In genomic region chr5:172773481-172774469, GRCh38 we compare ENCODE assay signal across 8 cellular contexts. TPM values are rescaled to one million over a fixed set of nuclear protein-coding genes. Genes with fewer than 3 reads are reported as not detected.
DNase-seq lines count a peak whose midpoint lies in the region; ATAC-seq, FAIRE-seq and TF ChIP-seq lines count a peak whose summit lies in the region.

No MANE protein-coding gene starts in this region.

- no peak for TF ChIP-seq POLR2A in A549 (IDR thresholded peaks at IDR 0.05; ENCODE audit: low read length)

- DNase-seq in A549 (ENCODE audit: low read depth in 1 of 2, low spot score in 1 of 2) (no peak), LHCN-M2 (ENCODE audit: low read depth) (peak; percentile 53), choroid plexus epithelial cell (ENCODE audit: low read depth) (no peak), dermis blood vessel endothelial cell (no peak), NCI-H2227 (lab: John Stamatoyannopoulos, UW; ENCODE audit: unreplicated experiment) (no peak), 8988T (no peak)
- no peak for DNase-seq in natural killer cell treated with Interleukin-12 subunit alpha and Interleukin-12 subunit beta and Interleukin-15 and Interleukin-18, amount 100 ng/mL, for 72 hours (ENCODE audit: low spot score)

- peak overlapping the region; percentile 74 for H3K4me3 Mint-ChIP-seq in natural killer cell treated with Interleukin-12 subunit alpha and Interleukin-12 subunit beta and Interleukin-15 and Interleukin-18, amount 100 ng/mL, for 72 hours

- peaks cover 65% of the 10 kb centered on the region for H3K4me1 ChIP-seq in A549

- ATAC-seq in A549 (no peak), GM21825 (IDR thresholded peaks at IDR 0.05; ENCODE audit: unreplicated experiment) (no peak)
- no peak for ATAC-seq in natural killer cell treated with Interleukin-12 subunit alpha and Interleukin-12 subunit beta and Interleukin-15 and Interleukin-18, amount 100 ng/mL, for 72 hours

- TF ChIP-seq EP300 in A549 (IDR thresholded peaks at IDR 0.05), result no peak

- FAIRE-seq in A549 (lab: Jason Lieb, UNC), result no peak

- POLR2A ChIA-PET in A549 (lab: Yijun Ruan, JAX), result interaction anchor here (2.6 to 4.4 kb wide), 3 partner anchors 24 to 147 kb away, joined by 23 to 87 read pairs (median 24); no protein-coding TSS in a partner anchor

- peak overlapping the region; percentile 92 to 97 for H3K27ac Mint-ChIP-seq in natural killer cell treated with Interleukin-12 subunit alpha and Interleukin-12 subunit beta and Interleukin-15 and Interleukin-18, amount 100 ng/mL, for 72 hours

- no peaks in the 10 kb centered on the region for H3K9me3 ChIP-seq in A549

- peaks cover 65 to 70% of the 10 kb centered on the region in 2 donors for H3K4me1 Mint-ChIP-seq in natural killer cell treated with Interleukin-12 subunit alpha and Interleukin-12 subunit beta and Interleukin-15 and Interleukin-18, amount 100 ng/mL, for 72 hours (ENCODE audit: low read depth in 2 of 2)

- H3K4me3 ChIP-seq in A549 (no peak overlapping the region), choroid plexus epithelial cell (ENCODE audit: low read depth, low read length) (no peak overlapping the region)

- H3K27me3 Mint-ChIP-seq in natural killer cell treated with Interleukin-12 subunit alpha and Interleukin-12 subunit beta and Interleukin-15 and Interleukin-18, amount 100 ng/mL, for 72 hours, result no peaks in the 10 kb centered on the region

- peak overlapping the region; percentile 97 for H3K4me2 ChIP-seq in A549

- peak overlapping the region; percentile 97 to 100 for H3K27ac ChIP-seq in A549

- CTCF ChIA-PET in A549 (lab: Yijun Ruan, JAX), result interaction anchor here (0.8 to 8.7 kb wide), 14 partner anchors 11 to 158 kb away, joined by 3 to 131 read pairs (median 4); no protein-coding TSS in a partner anchor

- TF ChIP-seq RAD21 in A549 (conservative IDR thresholded peaks at IDR 0.05 in 1 of 2, IDR thresholded peaks at IDR 0.05 in 1 of 2), result no peak

- TF ChIP-seq CTCF in A549 (IDR thresholded peaks at IDR 0.05) (no peak), choroid plexus epithelial cell (conservative IDR thresholded peaks at IDR 0.05; ENCODE audit: low read depth, low read length) (peak; percentile 3)

- no peaks in the 10 kb centered on the region for H3K9me3 Mint-ChIP-seq in natural killer cell treated with Interleukin-12 subunit alpha and Interleukin-12 subunit beta and Interleukin-15 and Interleukin-18, amount 100 ng/mL, for 72 hours

- 84% methylated on average over 11 of the region's 11 CpGs for WGBS in A549 (ENCODE audit: missing lambda C conversion rate)

- no peaks in the 10 kb centered on the region for H3K36me3 Mint-ChIP-seq in natural killer cell treated with Interleukin-12 subunit alpha and Interleukin-12 subunit beta and Interleukin-15 and Interleukin-18, amount 100 ng/mL, for 72 hours

TF ChIP-seq in A549, 52 proteins besides CTCF, POLR2A, EP300 and RAD21:
- TF ChIP-seq HEYL (CRISPR knock-in tag; IDR thresholded peaks at IDR 0.05), result peak; percentile 37; the same call in 1 of the 2 replicates
- TF ChIP-seq FOSL2 (IDR thresholded peaks at IDR 0.05), result no peak
- TF ChIP-seq FOSL2 (CRISPR knock-in tag; IDR thresholded peaks at IDR 0.05), result no peak
- 0 out of 2 replicates have a peak, but pooled peaks have one; percentile 19 for TF ChIP-seq TFCP2L1 (CRISPR knock-in tag; IDR thresholded peaks at IDR 0.05)
- no peak for TF ChIP-seq JUN (IDR thresholded peaks at IDR 0.05)
- TF ChIP-seq CEBPB (IDR thresholded peaks at IDR 0.05), result no peak
- TF ChIP-seq ATOH8 (CRISPR knock-in tag; IDR thresholded peaks at IDR 0.05; ENCODE audit: low read depth), result peak; percentile 46; the same call in 1 of the 2 replicates
- TF ChIP-seq MYC (IDR thresholded peaks at IDR 0.05; ENCODE audit: borderline replicate concordance, low read length), result no peak
- TF ChIP-seq HOXB5 (CRISPR knock-in tag; IDR thresholded peaks at IDR 0.05), result peak; percentile 80
- TF ChIP-seq, protein P1, sequence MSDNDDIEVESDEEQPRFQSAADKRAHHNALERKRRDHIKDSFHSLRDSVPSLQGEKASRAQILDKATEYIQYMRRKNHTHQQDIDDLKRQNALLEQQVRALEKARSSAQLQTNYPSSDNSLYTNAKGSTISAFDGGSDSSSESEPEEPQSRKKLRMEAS (IDR thresholded peaks at IDR 0.05), result no peak
- TF ChIP-seq, protein P2, sequence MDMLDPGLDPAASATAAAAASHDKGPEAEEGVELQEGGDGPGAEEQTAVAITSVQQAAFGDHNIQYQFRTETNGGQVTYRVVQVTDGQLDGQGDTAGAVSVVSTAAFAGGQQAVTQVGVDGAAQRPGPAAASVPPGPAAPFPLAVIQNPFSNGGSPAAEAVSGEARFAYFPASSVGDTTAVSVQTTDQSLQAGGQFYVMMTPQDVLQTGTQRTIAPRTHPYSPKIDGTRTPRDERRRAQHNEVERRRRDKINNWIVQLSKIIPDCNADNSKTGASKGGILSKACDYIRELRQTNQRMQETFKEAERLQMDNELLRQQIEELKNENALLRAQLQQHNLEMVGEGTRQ (IDR thresholded peaks at IDR 0.05), result no peak
- TF ChIP-seq HOXB13 (CRISPR knock-in tag; IDR thresholded peaks at IDR 0.05; ENCODE audit: low read depth), result peak; percentile 59; the same call in 1 of the 2 replicates
- TF ChIP-seq EHF (CRISPR knock-in tag; IDR thresholded peaks at IDR 0.05), result peak; percentile 24; the same call in 1 of the 2 replicates
- TF ChIP-seq ZNF302 (CRISPR knock-in tag; IDR thresholded peaks at IDR 0.05), result no peak

RNA-seq across cellular contexts. Expression of gene DUSP1, which starts 2.8 kb away (rescaled TPM):
- polyA plus RNA-seq in A549 (2011; rRNA removed), result 525 and 594 TPM in 2 replicates
- 540 and 757 TPM in 2 replicates for polyA plus RNA-seq in A549 (2012; cell fraction: cytosol; rRNA removed)
- 1,192 and 1,375 TPM in 2 replicates for polyA plus RNA-seq in A549 (2012; cell fraction: nucleus; rRNA removed)
- polyA plus RNA-seq in A549 (2017; fragmentation: RNase III; extraction: RNeasy Plus Mini Kit Qiagen cat#74134 plus additional on column Dnase treatment), result 191 to 207 TPM (median 203 TPM) in 3 replicates
- polyA minus RNA-seq in A549 (2011; rRNA and poly(A)+ RNA removed), result 620 and 630 TPM in 2 replicates
- 87.6 and 101 TPM in 2 replicates for total RNA-seq in LHCN-M2 (2014; rRNA removed)
- polyA plus RNA-seq in LHCN-M2 (2012), result 74.1 TPM
- 10 to 100 TPM; 12.4 to 13.6 TPM for total RNA-seq in natural killer cell treated with Interleukin-12 subunit alpha and Interleukin-12 subunit beta and Interleukin-15 and Interleukin-18, amount 100 ng/mL, for 72 hours
- total RNA-seq in dermis blood vessel endothelial cell, result 105 and 303 TPM in 2 replicates
